In genomic region chr1:62529227-62529626, GRCh38 we compare ENCODE assay signal across 19 cellular contexts.
A peak's percentile ranks its signal among the peaks of the same experiment; 100 is the strongest.
DNase-seq lines count a peak whose midpoint lies in the region; ATAC-seq, FAIRE-seq and TF ChIP-seq lines count a peak whose summit lies in the region.
"Had no signal": no experiment of that assay in that cellular context is flagged by ENCODE, and none has a peak within 500 bp of the region (broad histone marks: within the 10 kb centered on the region; RNA-seq: fewer than 3 reads in every experiment).

No MANE protein-coding gene starts in this region.

- H3K4me3 ChIP-seq in HepG2 (replicated peaks in 1 of 3; ENCODE audit: insufficient read depth in 1 of 3, low read depth in 2 of 3, low read length in 3 of 3) (no peak overlapping the region), osteoblast (ENCODE audit: insufficient read depth, low read length) (no peak overlapping the region)
- H3K4me3 ChIP-seq: HAP-1 had no signal

- no peaks in the 10 kb centered on the region for H3K9me3 Mint-ChIP-seq in stimulated activated effector memory CD8-positive, alpha-beta T cell treated with anti-CD3 and anti-CD28 coated beads, Interleukin-12 subunit alpha, Interleukin-12 subunit beta, amount 100 ng/mL, for 72 hours
- H3K9me3 Mint-ChIP-seq: CD4-positive, alpha-beta memory T cell; HFFc6 had no signal

- DNase-seq in HepG2 (ENCODE audit: low spot score), result peak; percentile 22
- peak; percentile 38 for DNase-seq in osteoblast (ENCODE audit: insufficient read length, low spot score, missing footprints)
- DNase-seq in stimulated activated effector memory CD8-positive, alpha-beta T cell treated with anti-CD3 and anti-CD28 coated beads, Interleukin-12 subunit alpha, Interleukin-12 subunit beta, amount 100 ng/mL, for 72 hours (ENCODE audit: low spot score in 2 of 2), result no peak
- DNase-seq: C1 segment of cervical spinal cord; Calu3; CD4-positive, alpha-beta memory T cell; COR-L47; DMS79 treated with DMSO at 0.1 percent for 48 hours; GF-D8; GOT3; HFFc6 had no signal

- CTCF ChIA-PET in HepG2 (lab: Yijun Ruan, JAX; ENCODE audit: low intra/inter-chr PET ratio, low total read pairs), result no interaction called here

- BruUV-seq in HepG2 (replicated peaks; lab: Mats Ljungman, UMichigan), result no TSS peak

- TF ChIP-seq RAD21 in HepG2 (CRISPR knock-in tag; IDR thresholded peaks at IDR 0.05), result no peak

- H3K4me1 Mint-ChIP-seq in stimulated activated effector memory CD8-positive, alpha-beta T cell treated with anti-CD3 and anti-CD28 coated beads, Interleukin-12 subunit alpha, Interleukin-12 subunit beta, amount 100 ng/mL, for 72 hours, result no peaks in the 10 kb centered on the region
- H3K4me1 Mint-ChIP-seq: CD4-positive, alpha-beta memory T cell had no signal

- ATAC-seq in HepG2 (no peak; the same call in 2 of the 3 replicates), GM19395 (IDR thresholded peaks at IDR 0.05; ENCODE audit: unreplicated experiment) (no peak), GM19035 (IDR thresholded peaks at IDR 0.05; ENCODE audit: unreplicated experiment) (no peak)
- no peak for ATAC-seq in stimulated activated effector memory CD8-positive, alpha-beta T cell treated with anti-CD3 and anti-CD28 coated beads, Interleukin-12 subunit alpha, Interleukin-12 subunit beta, amount 100 ng/mL, for 72 hours

- H3K9me3 ChIP-seq in HepG2 (ENCODE audit: low read length), result no peaks in the 10 kb centered on the region
- H3K9me3 ChIP-seq in osteoblast (ENCODE audit: low read depth, low read length), result no peaks in the 10 kb centered on the region
- H3K9me3 ChIP-seq: HAP-1 had no signal

- no peak overlapping the region for H3K9ac ChIP-seq in HepG2 (ENCODE audit: insufficient read depth, low read depth, low read length)

- in situ Hi-C loops in HepG2 (cut with HindIII; ENCODE audit: extremely low pct_ligation_motif_present, low pct_unique_long_range_greater_than_20kb), result no loop called here

- H3K27me3 ChIP-seq in HepG2 (ENCODE audit: control insufficient read depth in 1 of 2, insufficient read depth in 2 of 2, low read length in 2 of 2) (no peaks in the 10 kb centered on the region), osteoblast (ENCODE audit: insufficient read depth, low read length) (no peaks in the 10 kb centered on the region)

- TF ChIP-seq CTCF in VCaP (conservative IDR thresholded peaks at IDR 0.05), result no peak
- TF ChIP-seq CTCF in HepG2 (CRISPR knock-in tag; IDR thresholded peaks at IDR 0.05), result no peak
- no peak for TF ChIP-seq CTCF in osteoblast (IDR thresholded peaks at IDR 0.05; ENCODE audit: extremely low read depth, low read depth, low read length)

- no peak overlapping the region for H3K27ac Mint-ChIP-seq in stimulated activated effector memory CD8-positive, alpha-beta T cell treated with anti-CD3 and anti-CD28 coated beads, Interleukin-12 subunit alpha, Interleukin-12 subunit beta, amount 100 ng/mL, for 72 hours
- H3K27ac Mint-ChIP-seq: CD4-positive, alpha-beta memory T cell; HFFc6 had no signal

- intact Hi-C loops in HepG2 (cut with micrococcal nuclease; ENCODE audit: unreplicated experiment), result no loop called here

- H3K27ac ChIP-seq in VCaP, result peak overlapping the region; percentile 58; the same call in 1 of the 2 replicates
- H3K27ac ChIP-seq in HepG2 (ENCODE audit: extremely low read length, insufficient read depth, low read length), result peak overlapping the region; percentile 22
- H3K27ac ChIP-seq in osteoblast (ENCODE audit: low read depth, low read length), result no peak overlapping the region

- peaks cover 31% of the 10 kb centered on the region for H3K4me1 ChIP-seq in HepG2 (ENCODE audit: insufficient read depth, low read length)
- H3K4me1 ChIP-seq in osteoblast (ENCODE audit: insufficient read depth, low read length), result no peaks in the 10 kb centered on the region

- H3K79me2 ChIP-seq in HepG2 (ENCODE audit: insufficient read depth, low read length) (no peaks in the 10 kb centered on the region), osteoblast (ENCODE audit: insufficient read depth, low read length) (no peaks in the 10 kb centered on the region)

- FAIRE-seq in HepG2 (lab: Jason Lieb, UNC), result peak; percentile 71
- FAIRE-seq: GM12891, GM18507, GM19239, H54 had no signal

- H2AFZ ChIP-seq in HepG2 (ENCODE audit: low read length) (no peak overlapping the region), osteoblast (ENCODE audit: low read length) (no peak overlapping the region)

- H3K4me2 ChIP-seq in HepG2 (ENCODE audit: low read depth, low read length), result 0 out of 2 replicates have a peak overlapping the region, but pooled peaks have one; percentile 23
- H3K4me2 ChIP-seq in osteoblast (ENCODE audit: insufficient read depth, low read length), result no peak overlapping the region

- POLR2A ChIA-PET in HepG2 (lab: Yijun Ruan, JAX), result interaction anchor here (0.6 to 1.5 kb wide), 2 partner anchors 13 to 180 kb away, joined by 4 read pairs; no protein-coding TSS in a partner anchor

- TF ChIP-seq EP300 in HepG2 (IDR thresholded peaks at IDR 0.05; ENCODE audit: low read depth in 2 of 2, low read length in 2 of 2), result peak in 1 of 2 experiments; percentile 61; a peak in 2 of 4 replicates
- no peak for TF ChIP-seq EP300 in HepG2 (CRISPR knock-in tag; IDR thresholded peaks at IDR 0.05; ENCODE audit: borderline replicate concordance)

- no peaks in the 10 kb centered on the region for H3K36me3 Mint-ChIP-seq in stimulated activated effector memory CD8-positive, alpha-beta T cell treated with anti-CD3 and anti-CD28 coated beads, Interleukin-12 subunit alpha, Interleukin-12 subunit beta, amount 100 ng/mL, for 72 hours

- H3K4me3 Mint-ChIP-seq in stimulated activated effector memory CD8-positive, alpha-beta T cell treated with anti-CD3 and anti-CD28 coated beads, Interleukin-12 subunit alpha, Interleukin-12 subunit beta, amount 100 ng/mL, for 72 hours, result no peak overlapping the region
- H3K4me3 Mint-ChIP-seq: CD4-positive, alpha-beta memory T cell; HFFc6 had no signal

- H4K20me1 ChIP-seq in HepG2 (ENCODE audit: insufficient read depth, low read length) (no peaks in the 10 kb centered on the region), osteoblast (ENCODE audit: insufficient read depth, low read length) (no peaks in the 10 kb centered on the region)

- TF ChIP-seq POLR2A in HepG2 (IDR thresholded peaks at IDR 0.05; ENCODE audit: insufficient read depth in 1 of 2, low read depth in 2 of 2, low read length in 2 of 2), result no peak

- 7% methylated on average over 4 of the region's 4 CpGs for WGBS in HepG2 (ENCODE audit: low lambda C conversion rate)

- H3K36me3 ChIP-seq in HepG2 (replicated peaks in 1 of 2; ENCODE audit: control insufficient read depth in 1 of 2, insufficient read depth in 2 of 2, low read length in 2 of 2) (peaks cover 10 to 35% of the 10 kb centered on the region in 2 experiments), osteoblast (ENCODE audit: insufficient read depth, low read length) (peaks cover 8% of the 10 kb centered on the region)
- H3K36me3 ChIP-seq: HAP-1 had no signal

TF ChIP-seq in HepG2, 621 proteins besides CTCF, POLR2A, EP300 and RAD21 (continues in another document):
- TF ChIP-seq BATF2 (CRISPR knock-in tag; IDR thresholded peaks at IDR 0.05) (no peak), ZNF101 (CRISPR knock-in tag; IDR thresholded peaks at IDR 0.05; ENCODE audit: borderline replicate concordance, low read depth) (no peak), BCL6 (CRISPR knock-in tag; IDR thresholded peaks at IDR 0.05) (peak; percentile 54; the same call in 1 of the 2 replicates), ZBTB33 (CRISPR knock-in tag; IDR thresholded peaks at IDR 0.05) (peak; percentile 58; the same call in 1 of the 2 replicates), ISL2 (CRISPR knock-in tag; IDR thresholded peaks at IDR 0.05) (peak; percentile 64), ZNF253 (CRISPR knock-in tag; IDR thresholded peaks at IDR 0.05; ENCODE audit: borderline replicate concordance) (no peak), ZNF317 (CRISPR knock-in tag; IDR thresholded peaks at IDR 0.05) (no peak), GATAD2A (CRISPR knock-in tag; IDR thresholded peaks at IDR 0.05) (peak; percentile 94), ZNF775 (CRISPR knock-in tag; IDR thresholded peaks at IDR 0.05; ENCODE audit: borderline replicate concordance) (no peak), CREM (IDR thresholded peaks at IDR 0.05) (peak; percentile 29; the same call in 1 of the 2 replicates), CREM (CRISPR knock-in tag; IDR thresholded peaks at IDR 0.05) (no peak), ZNF644 (CRISPR knock-in tag; IDR thresholded peaks at IDR 0.05; ENCODE audit: low read depth) (peak; percentile 85; the same call in 1 of the 2 replicates), ZNF780A (CRISPR knock-in tag; IDR thresholded peaks at IDR 0.05) (no peak), PAX8 (CRISPR knock-in tag; IDR thresholded peaks at IDR 0.05; ENCODE audit: borderline replicate concordance) (no peak), POGZ (CRISPR knock-in tag; IDR thresholded peaks at IDR 0.05) (peak; percentile 95), LBX2 (CRISPR knock-in tag; IDR thresholded peaks at IDR 0.05; ENCODE audit: borderline replicate concordance) (no peak)

Comparison
In these comparisons a context has a peak if more than half of its experiments do, and no peak if none do; other contexts are left out.
1. DNase-seq: peak in HepG2 (single experiment) and osteoblast (single experiment); none in stimulated activated effector memory CD8-positive, alpha-beta T cell treated with anti-CD3 and anti-CD28 coated beads, Interleukin-12 subunit alpha, Interleukin-12 subunit beta, amount 100 ng/mL, for 72 hours (0 of 2).